In the genomic region with DNA sequence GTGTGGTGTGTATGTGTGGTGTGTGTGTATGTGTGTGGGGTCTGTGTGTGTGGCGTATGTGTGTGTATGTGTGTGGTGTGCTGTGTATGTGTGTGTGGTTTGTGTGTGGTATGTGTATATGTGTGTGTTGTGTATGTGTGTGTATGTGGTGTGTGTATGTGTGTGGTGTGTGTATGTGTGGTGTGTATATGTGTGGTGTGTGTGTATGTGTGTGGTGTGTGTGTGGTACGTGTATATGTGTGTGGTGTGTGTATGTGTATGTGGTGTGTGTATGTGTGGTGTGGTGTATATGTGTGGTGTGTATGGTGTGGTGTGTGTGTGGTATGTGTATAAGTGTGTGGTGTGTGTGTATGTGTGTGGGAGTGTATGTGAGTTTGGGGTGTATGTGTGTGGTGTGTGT, we compare ENCODE assay signal across 24 cellular contexts.
"Had no signal": no experiment of that assay in that cellular context is flagged by ENCODE, and none has a peak within 500 bp of the region (broad histone marks: within the 10 kb centered on the region; RNA-seq: fewer than 3 reads in every experiment).

No MANE protein-coding gene starts in this region.

- H3K4me3 Mint-ChIP-seq: memory B cell; mesothelial cell of epicardium; naive B cell; nephron; neural progenitor cell; stimulated activated memory B cell treated with anti-CD40 and anti-IgM and Interleukin-4, amounts not matched to agents 10 μg/mL and 1 μg/mL and 100 μg/mL, for 72 hours had no signal

- H3K4me3 ChIP-seq: dorsolateral prefrontal cortex, gastrocnemius medialis, lower lobe of right lung, mucosa of descending colon, neural progenitor cell, prostate gland, right atrium auricular region, sigmoid colon, thoracic aorta, tibial nerve, vagina had no signal

- H3K36me3 ChIP-seq: gastrocnemius medialis, lower lobe of right lung, neural progenitor cell, prostate gland, right atrium auricular region, sigmoid colon, thoracic aorta, tibial nerve, vagina had no signal

- H3K27me3 Mint-ChIP-seq: memory B cell; naive B cell; stimulated activated memory B cell treated with anti-CD40 and anti-IgM and Interleukin-4, amounts not matched to agents 10 μg/mL and 1 μg/mL and 100 μg/mL, for 72 hours had no signal

- DNase-seq: dorsolateral prefrontal cortex; effector memory CD4-positive, alpha-beta T cell; foreskin fibroblast; gastrocnemius medialis; head of caudate nucleus; left ventricle myocardium superior; lower lobe of right lung; mucosa of descending colon; naive B cell; nucleus accumbens; sigmoid colon; stimulated activated CD4-positive, alpha-beta T cell treated with anti-CD3 and anti-CD28 coated beads, Interleukin-2, amount 100 ng/mL, for 24 hours; stimulated activated CD4-positive, alpha-beta T cell treated with anti-CD3 and anti-CD28 coated beads, Interleukin-4, amount 100 ng/mL, for 4 hours; stimulated activated naive CD8-positive, alpha-beta T cell treated with anti-CD3 and anti-CD28 coated beads, Interleukin-15, Interleukin-2, amounts not matched to agents 100 U/mL and 50 U/mL, for 24 hours had no signal

- H3K27ac ChIP-seq: gastrocnemius medialis, lower lobe of right lung, neural progenitor cell, prostate gland, right atrium auricular region, sigmoid colon, thoracic aorta, tibial nerve, vagina had no signal

- H3K4me2 ChIP-seq: neural progenitor cell had no signal

- ATAC-seq: gastrocnemius medialis; left ventricle myocardium superior; mucosa of descending colon; stimulated activated memory B cell treated with anti-CD40 and anti-IgM and Interleukin-4, amounts not matched to agents 10 μg/mL and 1 μg/mL and 100 μg/mL, for 72 hours; stimulated activated naive CD8-positive, alpha-beta T cell treated with anti-CD3 and anti-CD28 coated beads, Interleukin-15, Interleukin-2, amounts not matched to agents 100 U/mL and 50 U/mL, for 24 hours had no signal

- H3K27me3 ChIP-seq: dorsolateral prefrontal cortex, gastrocnemius medialis, neural progenitor cell, right atrium auricular region, sigmoid colon, tibial nerve, vagina had no signal

- H3K9me3 ChIP-seq: gastrocnemius medialis, lower lobe of right lung, mucosa of descending colon, prostate gland, right atrium auricular region, sigmoid colon, thoracic aorta, tibial nerve, vagina had no signal

- H2AFZ ChIP-seq: neural progenitor cell had no signal

- H3K36me3 Mint-ChIP-seq: memory B cell; mesothelial cell of epicardium; naive B cell; neural progenitor cell; stimulated activated memory B cell treated with anti-CD40 and anti-IgM and Interleukin-4, amounts not matched to agents 10 μg/mL and 1 μg/mL and 100 μg/mL, for 72 hours had no signal

- H3K27ac Mint-ChIP-seq: memory B cell; mesothelial cell of epicardium; naive B cell; nephron; neural progenitor cell; stimulated activated memory B cell treated with anti-CD40 and anti-IgM and Interleukin-4, amounts not matched to agents 10 μg/mL and 1 μg/mL and 100 μg/mL, for 72 hours had no signal

- H3K4me1 Mint-ChIP-seq: memory B cell; naive B cell; nephron; stimulated activated memory B cell treated with anti-CD40 and anti-IgM and Interleukin-4, amounts not matched to agents 10 μg/mL and 1 μg/mL and 100 μg/mL, for 72 hours had no signal

- H3K9ac ChIP-seq: neural progenitor cell had no signal

- H3K9me3 Mint-ChIP-seq: nephron, neural progenitor cell had no signal

- H3K4me1 ChIP-seq: gastrocnemius medialis, lower lobe of right lung, neural progenitor cell, prostate gland, right atrium auricular region, sigmoid colon, tibial nerve, vagina had no signal
